ENCODE assay signal across 8 cellular contexts in genomic region chr4:6271701-6272465, GRCh38. TPM values are rescaled to one million over a fixed set of nuclear protein-coding genes. Genes with fewer than 3 reads are reported as not detected.
DNase-seq lines count a peak whose midpoint lies in the region; ATAC-seq and TF ChIP-seq lines count a peak whose summit lies in the region.

No MANE protein-coding gene starts in this region.

- H3K36me3 ChIP-seq in GM23338 (ENCODE audit: insufficient read depth) (no peaks in the 10 kb centered on the region), spleen (no peaks in the 10 kb centered on the region)

- peaks cover 12% of the 10 kb centered on the region for H3K27me3 Mint-ChIP-seq in GM23338 (ENCODE audit: insufficient read depth, low read depth, poor library complexity)

- H3K4me1 Mint-ChIP-seq in GM23338 = peaks cover 45% of the 10 kb centered on the region

- H3K79me2 ChIP-seq in GM23338 (replicated peaks; ENCODE audit: insufficient read depth) = peaks cover 32% of the 10 kb centered on the region

- H3K27me3 ChIP-seq in GM23338 (ENCODE audit: insufficient read depth) (no peaks in the 10 kb centered on the region), layer of hippocampus (ENCODE audit: control insufficient read depth, insufficient read depth, low read length) (no peaks in the 10 kb centered on the region), spleen (replicated peaks in 1 of 7) (peaks cover 0 to 19% (median 0%) of the 10 kb centered on the region in 7 donors)

- no peaks in the 10 kb centered on the region for H3K9me2 ChIP-seq in GM23338 (ENCODE audit: insufficient read depth)

- TF ChIP-seq CTCF in GM23338 (conservative IDR thresholded peaks at IDR 0.05; ENCODE audit: low read depth in 2 of 2) (no peak), spleen (IDR thresholded peaks at IDR 0.05 in 8 of 11, conservative IDR thresholded peaks at IDR 0.05 in 3 of 11) (no peak), GM20000 (IDR thresholded peaks at IDR 0.05; ENCODE audit: extremely low read depth, missing control alignments) (no peak)

- 58 to 88% (median 72%) methylated on average over 15 of the region's 15 CpGs for WGBS in spleen, 5 donors

- no peaks in the 10 kb centered on the region; the same call in 1 of the 3 replicates for H3K9me3 Mint-ChIP-seq in GM23338

- no peaks in the 10 kb centered on the region for H3K9me3 ChIP-seq in spleen

- no peak for TF ChIP-seq POLR2A in spleen (IDR thresholded peaks at IDR 0.05)

- H3K27ac ChIP-seq in GM23338 (ENCODE audit: low read depth) (no peak overlapping the region), angular gyrus (ENCODE audit: low read depth, low read length) (peak overlapping the region; percentile 12), layer of hippocampus (ENCODE audit: low read depth, low read length) (peak overlapping the region; percentile 78), spleen (peak overlapping the region in 4 of 8 donors; percentile 20 to 81 (median 58))

- H3K4me1 ChIP-seq in GM23338 (ENCODE audit: insufficient read depth) (peaks cover 18% of the 10 kb centered on the region), spleen (peaks cover 14 to 89% (median 68%) of the 10 kb centered on the region in 6 donors)

- intact Hi-C loops in spleen (cut with DNase I; ENCODE audit: low total_unique reads) = no loop called here

- H3F3A ChIP-seq in GM23338 (replicated peaks; ENCODE audit: low read depth) = no peaks in the 10 kb centered on the region

- 0 out of 2 replicates have a peak overlapping the region, but pooled peaks have one; percentile 40 for H3K27ac Mint-ChIP-seq in GM23338

- DNase-seq in GM23338 (ENCODE audit: low spot score) (no peak), spleen (peak; percentile 81), GM20000 (ENCODE audit: low spot score) (no peak), AG08395 (ENCODE audit: low spot score) (no peak)
- no peak for DNase-seq in activated T-cell treated with anti-CD3 and anti-CD28 coated beads, Interleukin-2, amount 50 U/mL, for 48 hours
- DNase-seq in stimulated activated CD8-positive, alpha-beta memory T cell treated with anti-CD3 and anti-CD28 coated beads, Interleukin-4, amount 100 ng/mL, for 48 hours = no peak

- H3K4me2 ChIP-seq in GM23338 = no peak overlapping the region

- H3K4me3 Mint-ChIP-seq in GM23338 = peak overlapping the region; percentile 49; the same call in 2 of the 3 replicates

- H3K4me3 ChIP-seq in GM23338 (no peak overlapping the region), spleen (peak overlapping the region in 3 of 8 donors; percentile 82 to 99 (median 86))

- H4K20me1 ChIP-seq in GM23338 (replicated peaks; ENCODE audit: insufficient read depth) = peaks cover 3% of the 10 kb centered on the region; the same call in 1 of the 2 replicates

- no peaks in the 10 kb centered on the region for H3K36me3 Mint-ChIP-seq in GM23338 (ENCODE audit: low read depth)

- no peak for ATAC-seq in GM23338

- no peak overlapping the region for H2AFZ ChIP-seq in GM23338

TF ChIP-seq in GM23338, 12 proteins besides CTCF, POLR2A, EP300 and RAD21 (continues in another document):
- no peak for TF ChIP-seq REST (IDR thresholded peaks at IDR 0.05; ENCODE audit: unreplicated experiment)
- TF ChIP-seq JUNB (IDR thresholded peaks at IDR 0.05; ENCODE audit: unreplicated experiment) = no peak
- TF ChIP-seq ZNF114 (CRISPR knock-in tag; IDR thresholded peaks at IDR 0.05) = no peak
- TF ChIP-seq CREB1 (CRISPR knock-in tag; IDR thresholded peaks at IDR 0.05; ENCODE audit: low read depth) = no peak
- TF ChIP-seq ZNF331 (CRISPR knock-in tag; IDR thresholded peaks at IDR 0.05; ENCODE audit: low read depth) = no peak
- no peak for TF ChIP-seq EZH2 (IDR thresholded peaks at IDR 0.05; ENCODE audit: low read depth, unreplicated experiment)
- TF ChIP-seq POLR2AphosphoS5 (IDR thresholded peaks at IDR 0.05; ENCODE audit: low read depth) = no peak
- no peak for TF ChIP-seq EZH2phosphoT487 (IDR thresholded peaks at IDR 0.05; ENCODE audit: unreplicated experiment)
- no peak for TF ChIP-seq ETS1 (IDR thresholded peaks at IDR 0.05)
- no peak for TF ChIP-seq NANOG (IDR thresholded peaks at IDR 0.05; ENCODE audit: borderline replicate concordance)

RNA-seq across cellular contexts. Expression of gene WFS1, which starts 2.2 kb away (rescaled TPM):
- total RNA-seq in GM23338 (2014; rRNA removed; shearing (Covaris generic)) = 42.3 and 45.4 TPM in 2 replicates
- polyA plus RNA-seq in GM23338 (2016; fragmentation: Nextera tagmentation; extraction: Ambion mirVana) (24.2 and 24.7 TPM in 2 replicates), spleen (10 to 100 TPM in 1 of 3 donors, 1 to 10 TPM in 2; 4.9 to 10.4 (median 8.0) TPM)
- total RNA-seq in spleen = 10 to 100 TPM; 23.8 to 62.2 (median 54.8) TPM
